In genomic region chr11:15180212-15180814, GRCh38 we compare ENCODE assay signal across 21 cellular contexts.
DNase-seq lines count a peak whose midpoint lies in the region; ATAC-seq and TF ChIP-seq lines count a peak whose summit lies in the region.
"Had no signal": no experiment of that assay in that cellular context is flagged by ENCODE, and none has a peak within 500 bp of the region (broad histone marks: within the 10 kb centered on the region; RNA-seq: fewer than 3 reads in every experiment).

No MANE protein-coding gene starts in this region.

- H3K36me3 Mint-ChIP-seq in activated T-helper 1 cell treated with anti-CD3 and anti-CD28 coated beads, Interleukin-12 subunit alpha, Interleukin-12 subunit beta, Interleukin-2, Interleukin-4 antibody, amounts not matched to agents 30 ng/mL and 10 ng/mL and 1 ng/mL, durations not matched to agents 14 hours and 24 hours and 36 hours (ENCODE audit: low read depth): no peaks in the 10 kb centered on the region
- H3K36me3 Mint-ChIP-seq: CD8-positive, alpha-beta memory T cell had no signal

- no peaks in the 10 kb centered on the region for H3F3A ChIP-seq in GM23248 (ENCODE audit: insufficient read depth)

- no peaks in the 10 kb centered on the region for H3K9me3 ChIP-seq in GM23248 (ENCODE audit: low read depth)
- H3K9me3 ChIP-seq: neutrophil had no signal

- H3K27me3 Mint-ChIP-seq in activated T-helper 1 cell treated with anti-CD3 and anti-CD28 coated beads, Interleukin-12 subunit alpha, Interleukin-12 subunit beta, Interleukin-2, Interleukin-4 antibody, amounts not matched to agents 30 ng/mL and 10 ng/mL and 1 ng/mL, durations not matched to agents 14 hours and 24 hours and 36 hours (ENCODE audit: insufficient read depth): peaks cover 9% of the 10 kb centered on the region

- no peaks in the 10 kb centered on the region for H3K27me3 ChIP-seq in GM23248 (replicated peaks; ENCODE audit: insufficient read depth)
- H3K27me3 ChIP-seq: neutrophil had no signal

- H3K4me2 ChIP-seq in GM23248 (ENCODE audit: unreplicated experiment): no peak overlapping the region
- H3K4me2 ChIP-seq: smooth muscle cell had no signal

- H3K4me3 ChIP-seq in GM23248: no peak overlapping the region
- no peak overlapping the region for H3K4me3 ChIP-seq in retinal pigment epithelial cell (ENCODE audit: low read length)
- H3K4me3 ChIP-seq: K562, lung, smooth muscle cell had no signal

- no peak overlapping the region for H3K27ac Mint-ChIP-seq in activated T-helper 1 cell treated with anti-CD3 and anti-CD28 coated beads, Interleukin-12 subunit alpha, Interleukin-12 subunit beta, Interleukin-2, Interleukin-4 antibody, amounts not matched to agents 30 ng/mL and 10 ng/mL and 1 ng/mL, durations not matched to agents 14 hours and 24 hours and 36 hours
- H3K27ac Mint-ChIP-seq: T-helper 2 cell treated with Interferon-gamma antibody and Interleukin-4, amounts not matched to agents 5 μg/mL and 100 μg/mL, for 36 hours had no signal

- H3K36me3 ChIP-seq in GM23248 (ENCODE audit: low read depth): no peaks in the 10 kb centered on the region
- H3K36me3 ChIP-seq: neutrophil had no signal

- H3K27ac ChIP-seq in GM23248: no peak overlapping the region
- H3K27ac ChIP-seq: 22Rv1, epithelial cell of prostate, neutrophil had no signal

- no peaks in the 10 kb centered on the region for H3K9me3 Mint-ChIP-seq in activated T-helper 1 cell treated with anti-CD3 and anti-CD28 coated beads, Interleukin-12 subunit alpha, Interleukin-12 subunit beta, Interleukin-2, Interleukin-4 antibody, amounts not matched to agents 30 ng/mL and 10 ng/mL and 1 ng/mL, durations not matched to agents 14 hours and 24 hours and 36 hours
- H3K9me3 Mint-ChIP-seq: T-helper 2 cell treated with Interferon-gamma antibody and Interleukin-4, amounts not matched to agents 5 μg/mL and 100 μg/mL, for 36 hours had no signal

- 55 to 62% methylated on average over 4 of the region's 4 CpGs for WGBS in GM23248 (ENCODE audit: low coverage in 1 of 2, low lambda C conversion rate in 2 of 2, missing lambda C conversion rate in 2 of 2), 2 experiments

- peaks cover 12% of the 10 kb centered on the region for H3K4me1 ChIP-seq in GM23248 (ENCODE audit: insufficient read depth)

- H4K20me1 ChIP-seq in GM23248 (ENCODE audit: insufficient read depth): no peaks in the 10 kb centered on the region

- no peaks in the 10 kb centered on the region for H3K79me2 ChIP-seq in GM23248 (ENCODE audit: insufficient read depth)

- no peak overlapping the region for H3K4me3 Mint-ChIP-seq in activated T-helper 1 cell treated with anti-CD3 and anti-CD28 coated beads, Interleukin-12 subunit alpha, Interleukin-12 subunit beta, Interleukin-2, Interleukin-4 antibody, amounts not matched to agents 30 ng/mL and 10 ng/mL and 1 ng/mL, durations not matched to agents 14 hours and 24 hours and 36 hours
- H3K4me3 Mint-ChIP-seq: CD8-positive, alpha-beta memory T cell; T-helper 2 cell treated with Interferon-gamma antibody and Interleukin-4, amounts not matched to agents 5 μg/mL and 100 μg/mL, for 36 hours had no signal

- DNase-seq in DMS53 (lab: John Stamatoyannopoulos, UW) (peak; percentile 14), DMS53 treated with DMSO at 0.1 percent for 48 hours (lab: John Stamatoyannopoulos, UW; ENCODE audit: unreplicated experiment) (no peak), GM23248 (peak; percentile 65), retinal pigment epithelial cell (ENCODE audit: low read depth) (peak; percentile 22), dedifferentiated amniotic fluid mesenchymal stem cell (ENCODE audit: extremely low spot score) (no peak)
- DNase-seq in activated effector memory CD4-positive, alpha-beta T cell treated with anti-CD3 and anti-CD28 coated beads, Interleukin-2, amount 50 U/mL, for 16 hours: no peak
- DNase-seq in activated T-helper 1 cell treated with anti-CD3 and anti-CD28 coated beads, Interleukin-12 subunit alpha, Interleukin-12 subunit beta, Interleukin-2, Interleukin-4 antibody, amounts not matched to agents 30 ng/mL and 10 ng/mL and 1 ng/mL, durations not matched to agents 14 hours and 24 hours and 36 hours (ENCODE audit: low spot score): no peak
- DNase-seq: activated CD4-positive, alpha-beta T cell treated with anti-CD3 and anti-CD28 coated beads, Interleukin-2, amount 50 U/mL, for 48 hours; activated gamma-delta T cell; CD8-positive, alpha-beta memory T cell; NCI-H1694 treated with DMSO at 0.1 percent for 48 hours; NCI-H526 treated with DMSO at 0.1 percent for 48 hours; trophoblast cell had no signal

- H3K9me2 ChIP-seq in GM23248 (ENCODE audit: insufficient read depth): no peaks in the 10 kb centered on the region

- H3K9ac ChIP-seq in GM23248: no peak overlapping the region

- no peaks in the 10 kb centered on the region for H3K4me1 Mint-ChIP-seq in activated T-helper 1 cell treated with anti-CD3 and anti-CD28 coated beads, Interleukin-12 subunit alpha, Interleukin-12 subunit beta, Interleukin-2, Interleukin-4 antibody, amounts not matched to agents 30 ng/mL and 10 ng/mL and 1 ng/mL, durations not matched to agents 14 hours and 24 hours and 36 hours (ENCODE audit: low read depth)
- H3K4me1 Mint-ChIP-seq: CD8-positive, alpha-beta memory T cell had no signal

- H2AFZ ChIP-seq in GM23248: no peak overlapping the region

- no peak for TF ChIP-seq CTCF in retinal pigment epithelial cell (conservative IDR thresholded peaks at IDR 0.05; ENCODE audit: low read depth, low read length)

- in situ Hi-C loops in GM23248 (cut with MboI): no loop called here

- peak; percentile 87 for ATAC-seq in HG03442 (IDR thresholded peaks at IDR 0.05; ENCODE audit: unreplicated experiment)
- ATAC-seq: K562 had no signal

- intact Hi-C loops in activated T-helper 1 cell treated with anti-CD3 and anti-CD28 coated beads, Interleukin-12 subunit alpha, Interleukin-12 subunit beta, Interleukin-2, Interleukin-4 antibody, amounts not matched to agents 30 ng/mL and 10 ng/mL and 1 ng/mL, durations not matched to agents 14 hours and 24 hours and 36 hours (cut with micrococcal nuclease): no loop called here

Comparison
In these comparisons a context has a peak if more than half of its experiments do, and no peak if none do; other contexts are left out.
1. DNase-seq: peak in DMS53 (single experiment), GM23248 (single experiment) and retinal pigment epithelial cell (single experiment); none in DMS53 treated with DMSO at 0.1 percent for 48 hours (single experiment), dedifferentiated amniotic fluid mesenchymal stem cell (single experiment), activated effector memory CD4-positive, alpha-beta T cell treated with anti-CD3 and anti-CD28 coated beads, Interleukin-2, amount 50 U/mL, for 16 hours (single experiment) and activated T-helper 1 cell treated with anti-CD3 and anti-CD28 coated beads, Interleukin-12 subunit alpha, Interleukin-12 subunit beta, Interleukin-2, Interleukin-4 antibody, amounts not matched to agents 30 ng/mL and 10 ng/mL and 1 ng/mL, durations not matched to agents 14 hours and 24 hours and 36 hours (single experiment).